8 cellular contexts compared by ENCODE assay signal in the genomic region with DNA sequence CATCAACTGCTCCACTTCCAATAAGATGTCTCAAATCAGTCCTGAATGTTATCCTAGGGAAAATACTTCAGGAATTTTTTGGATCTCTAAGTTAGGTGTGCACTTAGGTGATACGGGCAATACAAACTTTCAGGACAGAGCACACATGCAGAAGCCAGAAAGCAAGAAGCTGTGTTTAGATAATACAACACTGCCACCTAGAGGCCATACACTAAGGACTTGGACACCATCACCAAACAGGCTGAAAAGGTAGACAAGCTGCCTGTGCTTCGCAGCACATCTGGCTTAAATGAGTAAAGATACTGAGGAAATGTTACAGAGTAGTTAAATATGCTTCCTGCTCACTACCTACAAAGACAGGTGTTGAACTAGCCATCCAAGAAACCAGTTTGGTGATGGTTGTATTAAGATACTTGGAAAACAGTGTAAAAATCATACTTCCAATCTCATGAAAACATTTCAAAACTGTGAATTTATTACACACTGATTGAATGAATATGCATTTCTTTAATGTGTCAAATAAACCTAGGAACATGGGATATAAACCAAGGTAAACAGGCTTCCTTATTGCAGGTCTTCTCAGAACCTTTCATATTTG. TPM values are rescaled to one million over a fixed set of nuclear protein-coding genes. Genes with fewer than 3 reads are reported as not detected.
DNase-seq lines count a peak whose midpoint lies in the region; ATAC-seq, FAIRE-seq and TF ChIP-seq lines count a peak whose summit lies in the region.

No MANE protein-coding gene starts in this region.

- no peak for FAIRE-seq in small intestine (lab: Jason Lieb, UNC)

- in situ Hi-C loops in astrocyte of the spinal cord (cut with HindIII; ENCODE audit: low sequenced_read_pairs), result no loop called here

- no peaks in the 10 kb centered on the region for H3K9me3 ChIP-seq in small intestine (ENCODE audit: control insufficient read depth, low read depth)

- ATAC-seq in GM18499 (IDR thresholded peaks at IDR 0.05; ENCODE audit: insufficient read depth, unreplicated experiment) (peak; percentile 70), GM18867 (IDR thresholded peaks at IDR 0.05; ENCODE audit: unreplicated experiment) (no peak)

- H3K27ac ChIP-seq in small intestine (ENCODE audit: low read depth in 1 of 2, low read length in 1 of 2), result no peak overlapping the region

- peaks cover 0 to 2% of the 10 kb centered on the region in 2 donors for H3K27me3 ChIP-seq in small intestine (ENCODE audit: control insufficient read depth in 2 of 2, insufficient read depth in 2 of 2, low read length in 2 of 2)

- 6 to 12% (median 9%) methylated on average over 2 of the region's 2 CpGs for WGBS in small intestine, 3 donors

- H3K4me3 ChIP-seq in astrocyte of the spinal cord (ENCODE audit: low read depth, low read length), result no peak overlapping the region
- no peak overlapping the region for H3K4me3 ChIP-seq in small intestine (ENCODE audit: low read depth in 1 of 2, low read length in 2 of 2)

- peaks cover 0 to 15% of the 10 kb centered on the region in 2 donors for H3K36me3 ChIP-seq in small intestine (ENCODE audit: control insufficient read depth in 2 of 2, insufficient read depth in 2 of 2, low read length in 2 of 2)

- H3K4me1 ChIP-seq in small intestine (ENCODE audit: control insufficient read depth in 2 of 2, insufficient read depth in 1 of 2, low read depth in 1 of 2, low read length in 1 of 2), result no peaks in the 10 kb centered on the region

- peak; percentile 75 for DNase-seq in AG20443 (ENCODE audit: low spot score)
- peak; percentile 83 for DNase-seq in MV-4-11 (lab: John Stamatoyannopoulos, UW)
- peak; percentile 79 for DNase-seq in RPMI7951 (ENCODE audit: low read depth)
- peak; percentile 85 for DNase-seq in astrocyte of the spinal cord (ENCODE audit: low read depth, low spot score)
- DNase-seq in iPS DF 19.7 (ENCODE audit: low read depth, low spot score), result peak; percentile 74
- DNase-seq in small intestine, result peak; percentile 81

- peak; percentile 74 for TF ChIP-seq CTCF in astrocyte of the spinal cord (IDR thresholded peaks at IDR 0.05; ENCODE audit: low read depth, low read length)

RNA-seq across cellular contexts. Expression of a gene that starts 24.2 kb away (rescaled TPM):
- 13.0 and 16.8 TPM in 2 replicates for total RNA-seq in RPMI7951 (2014; rRNA removed; shearing (Covaris generic))
- 10 to 100 TPM; 15.1 to 26.2 (median 25.4) TPM for polyA plus RNA-seq in small intestine

RNA-seq across cellular contexts. Expression of a gene that starts 37.8 kb away (rescaled TPM):
- 37.6 and 42.0 TPM in 2 replicates for total RNA-seq in RPMI7951 (2014; rRNA removed; shearing (Covaris generic))
- polyA plus RNA-seq in small intestine, result 10 to 100 TPM; 17.6 to 30.3 (median 27.5) TPM

RNA-seq across cellular contexts. Expression of a gene that starts 46.1 kb away (rescaled TPM):
- total RNA-seq in RPMI7951 (2014; rRNA removed; shearing (Covaris generic)), result not detected in 2 replicates
- not detected for polyA plus RNA-seq in small intestine
